ENCODE assay signal across 9 cellular contexts in the genomic region with DNA sequence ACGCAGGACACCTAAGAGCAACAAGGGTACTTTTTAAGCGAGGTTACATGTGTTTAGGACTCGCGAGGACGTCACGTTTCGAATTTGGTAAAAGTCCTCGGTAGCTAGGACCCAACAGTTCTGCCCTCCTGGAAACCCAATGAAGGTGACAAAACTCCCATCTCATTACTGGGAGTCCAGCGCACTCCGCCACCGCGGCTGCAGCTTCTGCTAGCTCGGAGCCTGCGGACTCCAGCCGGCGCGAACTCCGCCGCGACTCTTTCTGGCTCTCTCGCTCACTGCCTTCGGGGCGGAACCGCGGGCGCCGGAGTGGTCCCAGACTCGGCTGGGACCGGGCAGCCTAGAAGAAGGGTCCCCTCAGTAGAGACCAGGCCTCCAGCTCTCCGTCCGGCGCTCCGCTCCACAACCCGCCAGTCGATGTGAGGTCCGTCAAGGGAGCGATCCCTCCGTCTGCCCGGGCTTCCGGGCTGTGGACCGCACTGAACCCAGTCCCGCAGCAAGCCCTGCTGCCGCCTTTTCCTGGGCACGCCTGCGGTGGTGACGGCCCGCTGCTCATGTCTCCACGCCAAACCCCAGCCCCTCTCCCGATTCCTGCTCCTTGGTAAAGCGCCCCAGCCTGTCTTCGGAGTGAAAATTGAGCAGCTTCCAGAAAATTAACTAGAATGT. TPM values are rescaled to one million over a fixed set of nuclear protein-coding genes. Genes with fewer than 3 reads are reported as not detected.
DNase-seq lines count a peak whose midpoint lies in the region; ATAC-seq, FAIRE-seq and TF ChIP-seq lines count a peak whose summit lies in the region.
"Had no signal": no experiment of that assay in that cellular context is flagged by ENCODE, and none has a peak within 500 bp of the region (broad histone marks: within the 10 kb centered on the region; RNA-seq: fewer than 3 reads in every experiment).

No MANE protein-coding gene starts in this region.

- TF ChIP-seq POLR2A in adrenal gland (IDR thresholded peaks at IDR 0.05) = no peak

- DNase-seq in adrenal gland = peak in 4 of 7 donors; percentile 41 to 57 (median 48)
- DNase-seq in iPS-NIHi11 (ENCODE audit: low spot score) = peak; percentile 26
- peak; percentile 26 for DNase-seq in small intestine
- no peak for DNase-seq in NCI-H1048 (lab: John Stamatoyannopoulos, UW)
- no peak for DNase-seq in SW480 (ENCODE audit: low spot score)

- H3K4me1 ChIP-seq in adrenal gland (replicated peaks in 1 of 2) = peaks cover 12 to 26% of the 10 kb centered on the region in 2 donors
- H3K4me1 ChIP-seq in small intestine (ENCODE audit: control insufficient read depth in 2 of 2, insufficient read depth in 1 of 2, low read depth in 1 of 2, low read length in 1 of 2) = peaks cover 0 to 7% of the 10 kb centered on the region in 2 donors

- H3K36me3 ChIP-seq in adrenal gland (replicated peaks in 1 of 2) = no peaks in the 10 kb centered on the region
- no peaks in the 10 kb centered on the region for H3K36me3 ChIP-seq in small intestine (ENCODE audit: control insufficient read depth in 2 of 2, insufficient read depth in 2 of 2, low read length in 2 of 2)

- H3K4me3 ChIP-seq in adrenal gland (peak overlapping the region in 3 of 4 donors; percentile 21 to 70 (median 25)), small intestine (ENCODE audit: low read depth in 1 of 2, low read length in 2 of 2) (peak overlapping the region in 1 of 2 donors; percentile 51)

- H3K27me3 ChIP-seq in adrenal gland (peaks cover 29% of the 10 kb centered on the region), small intestine (ENCODE audit: control insufficient read depth in 2 of 2, insufficient read depth in 2 of 2, low read length in 2 of 2) (peaks cover 3 to 24% of the 10 kb centered on the region in 2 donors)

- no peaks in the 10 kb centered on the region for H3K9me3 ChIP-seq in adrenal gland (replicated peaks in 1 of 3)
- no peaks in the 10 kb centered on the region for H3K9me3 ChIP-seq in small intestine (ENCODE audit: control insufficient read depth, low read depth)

- intact Hi-C loops in adrenal gland (cut with DNase I) = loop anchor here in 1 of 2 donors (10.0 kb wide), 2 partner anchors 477 to 837 kb away; no protein-coding TSS in a partner anchor

- FAIRE-seq in small intestine (lab: Jason Lieb, UNC) = no peak

- ATAC-seq in GM19463 (IDR thresholded peaks at IDR 0.05; ENCODE audit: unreplicated experiment) (peak; percentile 23), HG03571 (IDR thresholded peaks at IDR 0.05; ENCODE audit: unreplicated experiment) (no peak), GM19455 (IDR thresholded peaks at IDR 0.05; ENCODE audit: unreplicated experiment) (no peak)

- TF ChIP-seq CTCF in adrenal gland (IDR thresholded peaks at IDR 0.05) = no peak

- H3K27ac ChIP-seq in adrenal gland (no peak overlapping the region), small intestine (ENCODE audit: low read depth in 1 of 2, low read length in 1 of 2) (no peak overlapping the region)

- 6 to 23% (median 12%) methylated on average over 23 to 51 of the region's 51 CpGs for WGBS in adrenal gland, 4 donors
- 1 to 7% (median 6%) methylated on average over 50 to 51 of the region's 51 CpGs for WGBS in small intestine, 3 donors

RNA-seq across cellular contexts. Expression of a gene that starts 3.0 kb away (rescaled TPM):
- 1 to 10 TPM in 7 of 8 donors, under 1 TPM in 1; 0.61 to 5.1 (median 2.4) TPM for total RNA-seq in adrenal gland
- 1 to 10 TPM; 1.3 to 7.9 (median 3.9) TPM for polyA plus RNA-seq in adrenal gland
- polyA plus RNA-seq in small intestine = 10 to 100 TPM in 1 of 3 donors, under 1 TPM in 1, not detected in 1; 0.27 to 12.2 TPM
- total RNA-seq: activated CD8-positive, alpha-beta memory T cell treated with anti-CD3 and anti-CD28 coated beads for 36 hours had no signal

Comparison
In these comparisons a context has a peak if more than half of its experiments do, and no peak if none do; other contexts are left out.
1. DNase-seq: peak in adrenal gland (4 of 7), iPS-NIHi11 (single experiment) and small intestine (single experiment); none in NCI-H1048 (single experiment) and SW480 (single experiment).